In the genomic region with DNA sequence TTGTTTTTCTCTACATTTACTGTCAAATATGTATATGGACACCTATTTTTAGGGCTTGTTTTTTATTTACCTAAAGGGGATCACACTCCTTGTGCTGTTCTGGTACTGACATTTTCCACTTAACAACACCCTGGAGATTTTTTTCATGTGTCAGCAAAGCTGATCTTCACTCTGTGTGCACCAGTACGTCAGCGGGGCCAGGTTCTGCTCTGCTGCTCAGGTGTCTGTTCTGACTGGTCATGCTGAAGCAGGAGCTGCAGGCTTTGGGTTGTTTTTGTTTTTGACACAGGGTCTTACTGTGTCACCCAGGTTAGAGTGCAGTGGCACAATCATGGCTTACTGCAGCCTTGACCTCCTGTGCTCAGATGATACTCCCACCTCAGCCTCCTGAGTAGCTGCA, we compare ENCODE assay signal across 28 cellular contexts.
A peak's percentile ranks its signal among the peaks of the same experiment; 100 is the strongest.
DNase-seq lines count a peak whose midpoint lies in the region; ATAC-seq, FAIRE-seq and TF ChIP-seq lines count a peak whose summit lies in the region.
"Had no signal": no experiment of that assay in that cellular context is flagged by ENCODE, and none has a peak within 500 bp of the region (broad histone marks: within the 10 kb centered on the region; RNA-seq: fewer than 3 reads in every experiment).

No MANE protein-coding gene starts in this region.

- TF ChIP-seq EP300 in K562 (IDR thresholded peaks at IDR 0.05; ENCODE audit: low read length) = no peak

- TF ChIP-seq CTCF in GM13976 (IDR thresholded peaks at IDR 0.05; ENCODE audit: borderline replicate concordance, control extremely low read depth, extremely low read depth, insufficient read depth, missing control alignments) = no peak
- no peak for TF ChIP-seq CTCF in K562 (IDR thresholded peaks at IDR 0.05 in 2 of 3, conservative IDR thresholded peaks at IDR 0.05 in 1 of 3; ENCODE audit: insufficient read depth in 2 of 3, low read depth in 1 of 3, low read length in 3 of 3)

- CTCF ChIA-PET in K562 (lab: Yijun Ruan, JAX; ENCODE audit: low intra/inter-chr PET ratio) = no interaction called here

- no peak overlapping the region for H3K4me2 ChIP-seq in K562 (ENCODE audit: insufficient read depth, low read length)

- no peaks in the 10 kb centered on the region for H3K9me1 ChIP-seq in K562 (ENCODE audit: control insufficient read depth, insufficient read depth, low read length)

- H3K27me3 Mint-ChIP-seq in stimulated activated memory B cell treated with anti-CD40 and anti-IgM and Interleukin-4, amounts not matched to agents 10 μg/mL and 1 μg/mL and 100 μg/mL, for 72 hours = no peaks in the 10 kb centered on the region
- H3K27me3 Mint-ChIP-seq: activated CD4-positive, alpha-beta T cell treated with anti-CD3 and anti-CD28 coated beads for 36 hours; T-cell had no signal

- no peaks in the 10 kb centered on the region for H3K79me2 ChIP-seq in K562 (ENCODE audit: control insufficient read depth, insufficient read depth, low read length)

- in situ Hi-C loops in GM13976 (cut with MboI; ENCODE audit: low sequenced_read_pairs, unreplicated experiment) = no loop called here
- in situ Hi-C loops in K562 (cut with MboI) = no loop called here

- H3K36me3 ChIP-seq in K562 (ENCODE audit: control insufficient read depth, insufficient read depth, low read length) = no peaks in the 10 kb centered on the region
- H3K36me3 ChIP-seq: heart right ventricle, left lung, suprapubic skin, vagina had no signal

- no peaks in the 10 kb centered on the region for H3K9me3 Mint-ChIP-seq in stimulated activated memory B cell treated with anti-CD40 and anti-IgM and Interleukin-4, amounts not matched to agents 10 μg/mL and 1 μg/mL and 100 μg/mL, for 72 hours
- H3K9me3 Mint-ChIP-seq: activated T-cell treated with anti-CD3 and anti-CD28 coated beads, Interleukin-2, amount 50 U/mL, for 4 hours; CD8-positive, alpha-beta T cell; neural crest cell; T-cell had no signal

- H3K9ac ChIP-seq in K562 (ENCODE audit: insufficient read depth in 1 of 2, low read depth in 2 of 2, low read length in 2 of 2) = no peak overlapping the region

- POLR2A ChIA-PET in K562 (lab: Yijun Ruan, JAX) = no interaction called here

- DNase-seq in GM13976 (ENCODE audit: low spot score) = peak; percentile 38
- no peak for DNase-seq in K562 (ENCODE audit: extremely low read depth in 1 of 4, low spot score in 3 of 4)
- no peak for DNase-seq in anterior cingulate cortex (lab: John Stamatoyannopoulos, UW)
- DNase-seq: activated CD4-positive, alpha-beta T cell treated with anti-CD3 and anti-CD28 coated beads for 36 hours; activated naive CD4-positive, alpha-beta T cell; activated T-cell treated with anti-CD3 and anti-CD28 coated beads, Interleukin-2, amount 50 U/mL, for 4 hours; aorta; CD8-positive, alpha-beta T cell; central memory CD4-positive, alpha-beta T cell; dermis blood vessel endothelial cell; heart right ventricle; left lung; NCI-H1417; NCI-H2107; NK-92 treated with Interleukin-12 subunit alpha and Interleukin-12 subunit beta, amount 100 ng/mL, for 24 hours; psoas muscle; SIG-M5; stimulated activated CD4-positive, alpha-beta T cell treated with anti-CD3 and anti-CD28 coated beads, Interleukin-1b, Interleukin-23, amount 100 ng/mL, for 48 hours; T-cell had no signal

- no peak for TF ChIP-seq POLR2A in K562 (conservative IDR thresholded peaks at IDR 0.05)

- no peak overlapping the region for H3K27ac ChIP-seq in K562 (ENCODE audit: extremely low read depth, low read depth, low read length)
- H3K27ac ChIP-seq: heart right ventricle, psoas muscle, skin epidermis, suprapubic skin, vagina had no signal

- no peak for FAIRE-seq in K562 (lab: Jason Lieb, UNC)

- H3K36me3 Mint-ChIP-seq in stimulated activated memory B cell treated with anti-CD40 and anti-IgM and Interleukin-4, amounts not matched to agents 10 μg/mL and 1 μg/mL and 100 μg/mL, for 72 hours = no peaks in the 10 kb centered on the region
- H3K36me3 Mint-ChIP-seq: CD8-positive, alpha-beta T cell; T-cell had no signal

- H3K4me3 Mint-ChIP-seq in stimulated activated memory B cell treated with anti-CD40 and anti-IgM and Interleukin-4, amounts not matched to agents 10 μg/mL and 1 μg/mL and 100 μg/mL, for 72 hours = no peak overlapping the region
- H3K4me3 Mint-ChIP-seq: activated CD4-positive, alpha-beta T cell treated with anti-CD3 and anti-CD28 coated beads for 36 hours; activated T-cell treated with anti-CD3 and anti-CD28 coated beads, Interleukin-2, amount 50 U/mL, for 4 hours; CD8-positive, alpha-beta T cell; neural crest cell; T-cell had no signal

- WGBS in K562 (ENCODE audit: insufficient coverage, low coverage, missing lambda C conversion rate) = no CpG with 5 or more reads among the region's 2 CpGs

- no peaks in the 10 kb centered on the region for H4K20me1 ChIP-seq in K562 (replicated peaks; ENCODE audit: control insufficient read depth, insufficient read depth, low read length)

- intact Hi-C loops in K562 (cut with micrococcal nuclease) = no loop called here

- no peak overlapping the region for H2AFZ ChIP-seq in K562 (ENCODE audit: low read depth, low read length)

- no peak overlapping the region for H3K4me3 ChIP-seq in K562
- H3K4me3 ChIP-seq: heart right ventricle, left lung, psoas muscle, skin epidermis, suprapubic skin, vagina had no signal

- H3K9me3 ChIP-seq in K562 (replicated peaks; ENCODE audit: control insufficient read depth, insufficient read depth, low read depth, low read length) = no peaks in the 10 kb centered on the region
- H3K9me3 ChIP-seq: heart right ventricle, left lung, psoas muscle, suprapubic skin, vagina had no signal

- no peak for TF ChIP-seq RAD21 in K562 (CRISPR knock-in tag; conservative IDR thresholded peaks at IDR 0.05 in 1 of 2, IDR thresholded peaks at IDR 0.05 in 1 of 2)

- H3K4me1 ChIP-seq in K562 (replicated peaks in 1 of 2; ENCODE audit: control insufficient read depth in 2 of 2, insufficient read depth in 2 of 2, low read length in 2 of 2) = peaks cover 0 to 4% of the 10 kb centered on the region in 2 experiments; a peak in 1 of 5 replicates
- H3K4me1 ChIP-seq: heart right ventricle, left lung, psoas muscle, suprapubic skin, vagina had no signal

- ATAC-seq in GM21619 (IDR thresholded peaks at IDR 0.05; ENCODE audit: unreplicated experiment) (peak; percentile 41), K562 (no peak), GM19328 (IDR thresholded peaks at IDR 0.05; ENCODE audit: unreplicated experiment) (no peak), GM21367 (IDR thresholded peaks at IDR 0.05; ENCODE audit: unreplicated experiment) (no peak)
- ATAC-seq in stimulated activated memory B cell treated with anti-CD40 and anti-IgM and Interleukin-4, amounts not matched to agents 10 μg/mL and 1 μg/mL and 100 μg/mL, for 72 hours = peak; percentile 83
- ATAC-seq: activated CD4-positive, alpha-beta T cell treated with anti-CD3 and anti-CD28 coated beads for 36 hours; activated T-cell treated with anti-CD3 and anti-CD28 coated beads, Interleukin-2, amount 50 U/mL, for 4 hours; CD8-positive, alpha-beta T cell; heart right ventricle; left lung; Panc1; psoas muscle; T-cell had no signal

- peaks cover 6% of the 10 kb centered on the region for H3K4me1 Mint-ChIP-seq in stimulated activated memory B cell treated with anti-CD40 and anti-IgM and Interleukin-4, amounts not matched to agents 10 μg/mL and 1 μg/mL and 100 μg/mL, for 72 hours
- H3K4me1 Mint-ChIP-seq: activated CD4-positive, alpha-beta T cell treated with anti-CD3 and anti-CD28 coated beads for 36 hours; neural crest cell; T-cell had no signal

- no peak overlapping the region for H3K27ac Mint-ChIP-seq in stimulated activated memory B cell treated with anti-CD40 and anti-IgM and Interleukin-4, amounts not matched to agents 10 μg/mL and 1 μg/mL and 100 μg/mL, for 72 hours
- H3K27ac Mint-ChIP-seq: activated CD4-positive, alpha-beta T cell treated with anti-CD3 and anti-CD28 coated beads for 36 hours; CD8-positive, alpha-beta T cell; T-cell had no signal

- H3K27me3 ChIP-seq in K562 (ENCODE audit: control insufficient read depth in 2 of 2, insufficient read depth in 2 of 2, low read length in 2 of 2) = peaks cover 12 to 28% of the 10 kb centered on the region in 2 experiments; a peak in 3 of 5 replicates
- H3K27me3 ChIP-seq: vagina had no signal

- BruUV-seq in K562 (replicated peaks; lab: Mats Ljungman, UMichigan) = no TSS peak

TF ChIP-seq in K562, 482 proteins besides CTCF, POLR2A, EP300 and RAD21:
- TF ChIP-seq, protein P1, sequence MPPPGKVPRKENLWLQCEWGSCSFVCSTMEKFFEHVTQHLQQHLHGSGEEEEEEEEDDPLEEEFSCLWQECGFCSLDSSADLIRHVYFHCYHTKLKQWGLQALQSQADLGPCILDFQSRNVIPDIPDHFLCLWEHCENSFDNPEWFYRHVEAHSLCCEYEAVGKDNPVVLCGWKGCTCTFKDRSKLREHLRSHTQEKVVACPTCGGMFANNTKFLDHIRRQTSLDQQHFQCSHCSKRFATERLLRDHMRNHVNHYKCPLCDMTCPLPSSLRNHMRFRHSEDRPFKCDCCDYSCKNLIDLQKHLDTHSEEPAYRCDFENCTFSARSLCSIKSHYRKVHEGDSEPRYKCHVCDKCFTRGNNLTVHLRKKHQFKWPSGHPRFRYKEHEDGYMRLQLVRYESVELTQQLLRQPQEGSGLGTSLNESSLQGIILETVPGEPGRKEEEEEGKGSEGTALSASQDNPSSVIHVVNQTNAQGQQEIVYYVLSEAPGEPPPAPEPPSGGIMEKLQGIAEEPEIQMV (tag; conservative IDR thresholded peaks at IDR 0.05; ENCODE audit: low read depth) = no peak
- TF ChIP-seq ZNF316 (IDR thresholded peaks at IDR 0.05) = peak; percentile 52
- TF ChIP-seq C11orf30 (IDR thresholded peaks at IDR 0.05; ENCODE audit: low read depth) = peak; percentile 23; the same call in 1 of the 2 replicates

Comparison
In these comparisons a context has a peak if more than half of its experiments do, and no peak if none do; other contexts are left out.
1. ATAC-seq: peak in GM21619 (single experiment) and stimulated activated memory B cell treated with anti-CD40 and anti-IgM and Interleukin-4, amounts not matched to agents 10 μg/mL and 1 μg/mL and 100 μg/mL, for 72 hours (single experiment); none in K562 (single experiment), GM19328 (single experiment) and GM21367 (single experiment).